In genomic region chr9:123102380-123103113, GRCh38 we compare ENCODE assay signal across 10 cellular contexts.
A peak's percentile ranks its signal among the peaks of the same experiment; 100 is the strongest.
DNase-seq lines count a peak whose midpoint lies in the region; TF ChIP-seq lines count a peak whose summit lies in the region.
"Had no signal": no experiment of that assay in that cellular context is flagged by ENCODE, and none has a peak within 500 bp of the region (broad histone marks: within the 10 kb centered on the region; RNA-seq: fewer than 3 reads in every experiment).

No MANE protein-coding gene starts in this region.

- no peaks in the 10 kb centered on the region for H3K79me2 ChIP-seq in KMS-11 (ENCODE audit: insufficient read depth, low read depth)

- H3K9me3 ChIP-seq in CD8-positive, alpha-beta memory T cell (ENCODE audit: low read length): no peaks in the 10 kb centered on the region
- no peaks in the 10 kb centered on the region for H3K9me3 ChIP-seq in stomach

- no peaks in the 10 kb centered on the region for H4K20me1 ChIP-seq in KMS-11 (ENCODE audit: insufficient read depth)

- 78 to 87% (median 81%) methylated on average over 3 of the region's 3 CpGs for WGBS in stomach, 5 donors

- CTCF ChIA-PET in CD8-positive, alpha-beta memory T cell (lab: Charles Lee): interaction anchor here (0.7 to 1.5 kb wide), 4 partner anchors 246 to 248 kb away, joined by 3 to 4 read pairs (median 3); no protein-coding TSS in a partner anchor

- TF ChIP-seq EP300 in stomach (IDR thresholded peaks at IDR 0.05): no peak

- no peaks in the 10 kb centered on the region for H3K27me3 ChIP-seq in CD8-positive, alpha-beta memory T cell (ENCODE audit: insufficient read depth, low read length, poor library complexity, severe bottlenecking)
- H3K27me3 ChIP-seq in KMS-11 (ENCODE audit: insufficient read depth, low read depth): no peaks in the 10 kb centered on the region
- no peaks in the 10 kb centered on the region for H3K27me3 ChIP-seq in stomach

- H3K36me3 ChIP-seq in CD8-positive, alpha-beta memory T cell (ENCODE audit: insufficient read depth, low read length): peaks cover 33% of the 10 kb centered on the region
- H3K36me3 ChIP-seq in KMS-11 (ENCODE audit: insufficient read depth) (no peaks in the 10 kb centered on the region), stomach (peaks cover 54 to 100% (median 98%) of the 10 kb centered on the region in 4 donors)

- H3K4me3 ChIP-seq in CD8-positive, alpha-beta memory T cell (ENCODE audit: low read length): no peak overlapping the region
- no peak overlapping the region for H3K4me3 ChIP-seq in KMS-11 (IDR thresholded peaks at IDR 0.05; ENCODE audit: insufficient read depth, low read depth, low read length)
- no peak overlapping the region for H3K4me3 ChIP-seq in stomach

- intact Hi-C loops in stomach (cut with DNase I; ENCODE audit: low total_unique reads): loop anchor here (10.0 kb wide), 1 partner anchor 242 kb away; no protein-coding TSS in a partner anchor

- H3K9me3 Mint-ChIP-seq in CD8-positive, alpha-beta memory T cell: no peaks in the 10 kb centered on the region
- H3K9me3 Mint-ChIP-seq: activated CD4-positive, alpha-beta memory T cell treated with anti-CD3 and anti-CD28 coated beads for 36 hours had no signal

- no peaks in the 10 kb centered on the region for H3K4me1 Mint-ChIP-seq in CD8-positive, alpha-beta memory T cell

- DNase-seq in CD8-positive, alpha-beta memory T cell: no peak
- DNase-seq in cerebellar cortex (ENCODE audit: low spot score): peak; percentile 28
- DNase-seq in medulla oblongata (ENCODE audit: extremely low spot score): peak; percentile 42
- no peak for DNase-seq in NK-92 (lab: John Stamatoyannopoulos, UW; ENCODE audit: unreplicated experiment)
- no peak for DNase-seq in activated gamma-delta T cell (lab: John Stamatoyannopoulos, UW)
- DNase-seq in stimulated activated naive CD4-positive, alpha-beta T cell treated with Interleukin-2 at 50 U/mL for 16 hours (lab: John Stamatoyannopoulos, UW): no peak
- DNase-seq in stomach: no peak
- DNase-seq: activated CD4-positive, alpha-beta memory T cell treated with anti-CD3 and anti-CD28 coated beads for 36 hours; NCI-H345 had no signal

- no peak overlapping the region for H3K9ac ChIP-seq in KMS-11

- no peak overlapping the region for H3K4me3 Mint-ChIP-seq in CD8-positive, alpha-beta memory T cell
- H3K4me3 Mint-ChIP-seq: activated CD4-positive, alpha-beta memory T cell treated with anti-CD3 and anti-CD28 coated beads for 36 hours had no signal

- no peaks in the 10 kb centered on the region for H3K4me1 ChIP-seq in CD8-positive, alpha-beta memory T cell (ENCODE audit: insufficient read depth, low read length)
- no peaks in the 10 kb centered on the region for H3K4me1 ChIP-seq in KMS-11 (ENCODE audit: low read depth, poor library complexity, severe bottlenecking)
- peaks cover 0 to 8% (median 0%) of the 10 kb centered on the region in 4 donors for H3K4me1 ChIP-seq in stomach

- TF ChIP-seq POLR2A in stomach (IDR thresholded peaks at IDR 0.05): no peak

- peak overlapping the region in 5 of 8 donors; percentile 17 to 83 (median 45) for H3K27ac Mint-ChIP-seq in CD8-positive, alpha-beta memory T cell
- H3K27ac Mint-ChIP-seq: activated CD4-positive, alpha-beta memory T cell treated with anti-CD3 and anti-CD28 coated beads for 36 hours had no signal

- POLR2A ChIA-PET in CD8-positive, alpha-beta memory T cell (lab: Charles Lee): no interaction called here

- no peak overlapping the region for H2AFZ ChIP-seq in KMS-11 (ENCODE audit: low read depth)

- TF ChIP-seq CTCF in KMS-11 (conservative IDR thresholded peaks at IDR 0.05; ENCODE audit: low read depth, low read length) (peak; percentile 59), stomach (IDR thresholded peaks at IDR 0.05) (no peak)

- no peaks in the 10 kb centered on the region for H3K27me3 Mint-ChIP-seq in CD8-positive, alpha-beta memory T cell
- H3K27me3 Mint-ChIP-seq: activated CD4-positive, alpha-beta memory T cell treated with anti-CD3 and anti-CD28 coated beads for 36 hours had no signal

- no peak overlapping the region for H3K4me2 ChIP-seq in KMS-11

- H3K27ac ChIP-seq in CD8-positive, alpha-beta memory T cell (ENCODE audit: low read depth, low read length): no peak overlapping the region
- H3K27ac ChIP-seq in KMS-11: no peak overlapping the region; the same call in 1 of the 2 replicates
- no peak overlapping the region for H3K27ac ChIP-seq in stomach

- peaks cover 0 to 86% (median 21%) of the 10 kb centered on the region in 3 donors for H3K36me3 Mint-ChIP-seq in CD8-positive, alpha-beta memory T cell

Comparison
In these comparisons a context has a peak if more than half of its experiments do, and no peak if none do; other contexts are left out.
1. DNase-seq: peak in cerebellar cortex (single experiment) and medulla oblongata (single experiment); none in CD8-positive, alpha-beta memory T cell (0 of 5), NK-92 (single experiment), activated gamma-delta T cell (single experiment), stimulated activated naive CD4-positive, alpha-beta T cell treated with Interleukin-2 at 50 U/mL for 16 hours (single experiment) and stomach (single experiment).